ENCODE assay signal across 10 cellular contexts in the genomic region with DNA sequence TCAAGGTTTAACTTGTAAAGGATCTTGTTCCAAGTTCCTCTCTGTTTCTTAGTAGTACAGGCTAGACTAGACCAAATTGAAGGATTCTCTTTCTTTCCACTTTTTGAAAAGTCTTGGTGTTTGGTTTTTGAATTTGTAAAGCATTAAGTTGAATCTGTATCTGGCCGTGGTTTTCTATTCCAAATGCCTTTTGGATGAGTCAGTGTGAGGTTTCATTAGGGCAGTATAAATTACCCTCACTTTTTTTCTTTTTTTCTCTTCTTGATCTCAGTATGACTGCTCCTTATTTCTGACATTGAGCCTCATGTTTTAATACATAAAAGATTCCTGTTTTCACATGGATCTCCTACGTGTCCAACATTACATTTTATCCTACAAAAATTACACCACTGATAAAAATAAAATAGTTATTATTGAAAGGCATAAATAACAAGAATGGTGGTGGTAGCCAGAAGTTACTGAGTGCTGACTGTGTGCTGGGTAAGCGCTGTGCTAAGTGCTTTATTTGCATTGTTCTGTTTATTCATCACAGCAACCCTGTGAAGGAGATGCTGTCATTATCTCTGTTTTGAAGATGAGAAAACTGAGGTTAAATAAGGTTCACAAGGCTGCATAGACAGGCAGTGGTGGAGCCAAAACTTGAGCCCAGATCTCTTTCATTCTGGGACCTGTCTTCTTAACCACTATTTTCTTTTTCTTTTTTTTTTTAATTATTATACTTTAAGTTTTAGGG. TPM values are rescaled to one million over a fixed set of nuclear protein-coding genes. Genes with fewer than 3 reads are reported as not detected.
DNase-seq lines count a peak whose midpoint lies in the region; ATAC-seq, FAIRE-seq and TF ChIP-seq lines count a peak whose summit lies in the region.
"Had no signal": no experiment of that assay in that cellular context is flagged by ENCODE, and none has a peak within 500 bp of the region (broad histone marks: within the 10 kb centered on the region; RNA-seq: fewer than 3 reads in every experiment).

No MANE protein-coding gene starts in this region.

- no peaks in the 10 kb centered on the region for H3K27me3 ChIP-seq in Peyer's patch

- H3K27me3 Mint-ChIP-seq in activated CD4-positive, alpha-beta T cell treated with anti-CD3 and anti-CD28 coated beads, Interleukin-2, amount 10 ng/mL, durations not matched to agents 24 days and 14 days, result no peaks in the 10 kb centered on the region

- no peaks in the 10 kb centered on the region for H3K36me3 ChIP-seq in Peyer's patch

- DNase-seq in RWPE1 (ENCODE audit: low spot score) (peak; percentile 64), fibroblast of peridontal ligament (ENCODE audit: extremely low read depth) (peak; percentile 64), retinal pigment epithelial cell (ENCODE audit: low read depth) (peak; percentile 72), Peyer's patch (no peak)
- no peak for DNase-seq in activated CD4-positive, alpha-beta T cell treated with anti-CD3 and anti-CD28 coated beads, Interleukin-2, amount 10 ng/mL, durations not matched to agents 24 days and 14 days
- no peak for DNase-seq in effector CD8-positive, alpha-beta T cell (lab: John Stamatoyannopoulos, UW)
- DNase-seq: DMS153, NCI-H1092 had no signal

- CTCF ChIA-PET in RWPE1 (lab: Yijun Ruan, JAX), result no interaction called here

- no peak for ATAC-seq in HG02870 (IDR thresholded peaks at IDR 0.05; ENCODE audit: unreplicated experiment)

- H3K36me3 Mint-ChIP-seq in activated CD4-positive, alpha-beta T cell treated with anti-CD3 and anti-CD28 coated beads, Interleukin-2, amount 10 ng/mL, durations not matched to agents 24 days and 14 days (ENCODE audit: low read depth), result no peaks in the 10 kb centered on the region

- no peaks in the 10 kb centered on the region for H3K9me3 ChIP-seq in Peyer's patch

- peaks cover 0 to 10% (median 0%) of the 10 kb centered on the region in 4 donors for H3K4me1 ChIP-seq in Peyer's patch

- peak; percentile 94 for FAIRE-seq in G401.6 (lab: Jason Lieb, UNC)

- no peak for TF ChIP-seq POLR2A in Peyer's patch (IDR thresholded peaks at IDR 0.05)

- no peaks in the 10 kb centered on the region for H3K9me3 Mint-ChIP-seq in activated CD4-positive, alpha-beta T cell treated with anti-CD3 and anti-CD28 coated beads, Interleukin-2, amount 10 ng/mL, durations not matched to agents 24 days and 14 days

- H3K27ac ChIP-seq in RWPE1, result no peak overlapping the region
- H3K27ac ChIP-seq in Peyer's patch, result peak overlapping the region in 1 of 4 donors; percentile 1

- no peak overlapping the region for H3K27ac Mint-ChIP-seq in activated CD4-positive, alpha-beta T cell treated with anti-CD3 and anti-CD28 coated beads, Interleukin-2, amount 10 ng/mL, durations not matched to agents 24 days and 14 days

- no peaks in the 10 kb centered on the region for H3K4me1 Mint-ChIP-seq in activated CD4-positive, alpha-beta T cell treated with anti-CD3 and anti-CD28 coated beads, Interleukin-2, amount 10 ng/mL, durations not matched to agents 24 days and 14 days

- no peak for TF ChIP-seq CTCF in RWPE1 (conservative IDR thresholded peaks at IDR 0.05; ENCODE audit: low read depth)
- TF ChIP-seq CTCF in retinal pigment epithelial cell (conservative IDR thresholded peaks at IDR 0.05; ENCODE audit: low read depth, low read length), result no peak
- no peak for TF ChIP-seq CTCF in Peyer's patch (IDR thresholded peaks at IDR 0.05)

- POLR2A ChIA-PET in RWPE1 (lab: Yijun Ruan, JAX; ENCODE audit: low non-redundant PET), result no interaction called here

- no peak overlapping the region for H3K4me3 ChIP-seq in retinal pigment epithelial cell (ENCODE audit: low read length)
- H3K4me3 ChIP-seq in Peyer's patch, result no peak overlapping the region

- no peak overlapping the region for H3K4me3 Mint-ChIP-seq in activated CD4-positive, alpha-beta T cell treated with anti-CD3 and anti-CD28 coated beads, Interleukin-2, amount 10 ng/mL, durations not matched to agents 24 days and 14 days

- intact Hi-C loops in activated CD4-positive, alpha-beta T cell treated with anti-CD3 and anti-CD28 coated beads, Interleukin-2, amount 10 ng/mL, durations not matched to agents 24 days and 14 days (cut with micrococcal nuclease), result no loop called here

RNA-seq across cellular contexts. Expression of a gene that starts 48.3 kb away (rescaled TPM):
- total RNA-seq in activated CD4-positive, alpha-beta T cell treated with anti-CD3 and anti-CD28 coated beads, Interleukin-2, amount 10 ng/mL, durations not matched to agents 24 days and 14 days, result 0.16 and 0.52 TPM in 2 replicates
- 1 to 10 TPM; 2.1 to 9.1 (median 4.7) TPM for total RNA-seq in Peyer's patch

Comparison
In these comparisons a context has a peak if more than half of its experiments do, and no peak if none do; other contexts are left out.
1. DNase-seq: peak in RWPE1 (single experiment), fibroblast of peridontal ligament (single experiment) and retinal pigment epithelial cell (single experiment); none in activated CD4-positive, alpha-beta T cell treated with anti-CD3 and anti-CD28 coated beads, Interleukin-2, amount 10 ng/mL, durations not matched to agents 24 days and 14 days (single experiment), effector CD8-positive, alpha-beta T cell (single experiment) and Peyer's patch (0 of 3).